18 cellular contexts compared by ENCODE assay signal in the genomic region with DNA sequence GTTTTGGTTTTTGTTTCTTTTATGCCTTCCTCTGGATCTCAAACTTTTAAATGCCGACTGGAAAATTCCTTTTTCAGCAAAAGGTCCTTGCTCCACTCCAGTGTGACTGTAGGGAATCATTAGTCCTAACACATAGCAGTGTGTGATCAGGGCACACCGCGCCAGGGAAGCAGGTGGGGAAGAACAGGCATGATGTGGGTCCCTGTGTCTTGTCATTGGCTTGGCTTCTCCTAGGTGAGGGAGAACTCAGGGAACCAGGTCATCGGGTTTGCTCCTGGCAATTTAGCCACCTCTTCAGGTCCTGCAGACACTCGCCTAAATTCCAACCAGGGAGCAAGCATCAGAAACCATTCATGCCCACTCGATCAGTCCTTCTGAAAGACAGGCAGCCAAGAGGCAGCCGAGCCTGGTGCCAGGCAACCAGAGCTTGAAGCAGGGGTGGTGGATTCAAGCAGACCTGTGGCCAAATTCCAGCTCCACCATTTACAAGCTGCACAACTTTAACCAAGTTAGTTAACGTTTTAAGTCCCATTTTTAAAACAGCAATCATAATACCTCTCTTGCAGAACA.
DNase-seq lines count a peak whose midpoint lies in the region; ATAC-seq and TF ChIP-seq lines count a peak whose summit lies in the region.
"Had no signal": no experiment of that assay in that cellular context is flagged by ENCODE, and none has a peak within 500 bp of the region (broad histone marks: within the 10 kb centered on the region; RNA-seq: fewer than 3 reads in every experiment).

No MANE protein-coding gene starts in this region.

- no peak for TF ChIP-seq RAD21 in IMR-90 (IDR thresholded peaks at IDR 0.05; ENCODE audit: low read length)

- no peak overlapping the region for H2AFZ ChIP-seq in IMR-90 (replicated peaks; ENCODE audit: low read length, poor library complexity)
- H2AFZ ChIP-seq: GM23248 had no signal

- H3K14ac ChIP-seq in IMR-90 (replicated peaks; ENCODE audit: low read depth, low read length), result no peak overlapping the region

- no peak overlapping the region for H4K8ac ChIP-seq in IMR-90 (ENCODE audit: low read depth in 2 of 2, low read length in 2 of 2)

- BruUV-seq in IMR-90 (replicated peaks; lab: Mats Ljungman, UMichigan), result no TSS peak

- no peaks in the 10 kb centered on the region for H3K79me1 ChIP-seq in IMR-90 (ENCODE audit: low read depth in 1 of 2, low read length in 2 of 2)

- H3K27me3 ChIP-seq in IMR-90 (ENCODE audit: control insufficient read depth, insufficient read depth, low read length) (no peaks in the 10 kb centered on the region), vagina (no peaks in the 10 kb centered on the region)
- H3K27me3 ChIP-seq: BLaER1 treated with 17β-estradiol and CSF1 and Interleukin-3, amounts not matched to agents 10 nM and 100 nM had no signal

- H3K4me1 Mint-ChIP-seq in nephron, result peaks cover 28% of the 10 kb centered on the region
- no peaks in the 10 kb centered on the region for H3K4me1 Mint-ChIP-seq in activated naive CD8-positive, alpha-beta T cell treated with anti-CD3 and anti-CD28 coated beads, Interleukin-2, amount 50 U/mL, for 24 hours
- H3K4me1 Mint-ChIP-seq: B cell; CD4-positive, CD25-positive, alpha-beta regulatory T cell; CD8-positive, alpha-beta memory T cell had no signal

- H4K20me1 ChIP-seq in IMR-90 (ENCODE audit: insufficient read depth, low read length), result no peaks in the 10 kb centered on the region
- H4K20me1 ChIP-seq: BLaER1 treated with 17β-estradiol and CSF1 and Interleukin-3, amounts not matched to agents 10 nM and 100 nM had no signal

- H3K4me2 ChIP-seq in IMR-90 (ENCODE audit: low read depth, low read length), result no peak overlapping the region
- H3K4me2 ChIP-seq: BLaER1 treated with 17β-estradiol and CSF1 and Interleukin-3, amounts not matched to agents 10 nM and 100 nM had no signal

- H3K36me3 ChIP-seq in IMR-90 (ENCODE audit: control insufficient read depth, insufficient read depth, low read length) (no peaks in the 10 kb centered on the region), vagina (no peaks in the 10 kb centered on the region)
- H3K36me3 ChIP-seq: BLaER1 treated with 17β-estradiol and CSF1 and Interleukin-3, amounts not matched to agents 10 nM and 100 nM had no signal

- 83% methylated on average over 2 of the region's 8 CpGs; no CpG with 5 or more reads in 1 of the 2 experiments for WGBS in IMR-90 (ENCODE audit: extremely low coverage in 2 of 2, insufficient read length in 1 of 2), 2 experiments

- no peaks in the 10 kb centered on the region for H3K27me3 Mint-ChIP-seq in nephron (ENCODE audit: low read depth)
- no peaks in the 10 kb centered on the region for H3K27me3 Mint-ChIP-seq in activated naive CD8-positive, alpha-beta T cell treated with anti-CD3 and anti-CD28 coated beads, Interleukin-2, amount 50 U/mL, for 24 hours
- H3K27me3 Mint-ChIP-seq: B cell; CD4-positive, CD25-positive, alpha-beta regulatory T cell had no signal

- intact Hi-C loops in IMR-90 (cut with micrococcal nuclease), result loop anchor here (10.0 kb wide), 1 partner anchor 509 kb away; no protein-coding TSS in a partner anchor
- intact Hi-C loops in vagina (cut with DNase I), result no loop called here

- no peak overlapping the region for H2BK5ac ChIP-seq in IMR-90 (ENCODE audit: low read depth, low read length, poor library complexity, severe bottlenecking)

- peak overlapping the region in 2 of 3 experiments; percentile 77 to 87 for H3K27ac Mint-ChIP-seq in nephron
- H3K27ac Mint-ChIP-seq in activated naive CD8-positive, alpha-beta T cell treated with anti-CD3 and anti-CD28 coated beads, Interleukin-2, amount 50 U/mL, for 24 hours, result no peak overlapping the region
- H3K27ac Mint-ChIP-seq: B cell; CD4-positive, CD25-positive, alpha-beta regulatory T cell; CD8-positive, alpha-beta memory T cell had no signal

- dilution Hi-C loops in IMR-90 (cut with HindIII; ENCODE audit: low sequenced_read_pairs, unreplicated experiment), result no loop called here

- in situ Hi-C loops in IMR-90 (cut with MboI; ENCODE audit: low sequenced_read_pairs), result no loop called here

- no peak overlapping the region for H4K91ac ChIP-seq in IMR-90 (ENCODE audit: insufficient read depth, low read depth, low read length)

- H3K9me3 ChIP-seq in IMR-90 (ENCODE audit: control insufficient read depth, insufficient read depth, low read length) (peaks cover 2% of the 10 kb centered on the region; the same call in 1 of the 2 replicates), vagina (no peaks in the 10 kb centered on the region)

- no peak overlapping the region for H2BK120ac ChIP-seq in IMR-90 (ENCODE audit: low read depth, low read length)

- no peak overlapping the region for H3K56ac ChIP-seq in IMR-90 (ENCODE audit: extremely low read depth, insufficient read depth, low read length)

- peaks cover 6% of the 10 kb centered on the region for H3K9me3 Mint-ChIP-seq in nephron
- peaks cover 4% of the 10 kb centered on the region for H3K9me3 Mint-ChIP-seq in activated naive CD8-positive, alpha-beta T cell treated with anti-CD3 and anti-CD28 coated beads, Interleukin-2, amount 50 U/mL, for 24 hours

- H3K4ac ChIP-seq in IMR-90 (ENCODE audit: low read depth, low read length), result no peak overlapping the region

- peak overlapping the region; percentile 4 for H3K4me3 ChIP-seq in GM12865 (ENCODE audit: low read depth, low read length)
- H3K4me3 ChIP-seq in IMR-90 (ENCODE audit: insufficient read depth, low read depth, low read length), result no peak overlapping the region
- no peak overlapping the region for H3K4me3 ChIP-seq in vagina
- H3K4me3 ChIP-seq: BLaER1 treated with 17β-estradiol and CSF1 and Interleukin-3, amounts not matched to agents 10 nM and 100 nM; GM23248 had no signal

- CTCF ChIA-PET in IMR-90 (lab: Yijun Ruan, JAX), result no interaction called here

- no peak overlapping the region for H2AK5ac ChIP-seq in IMR-90 (ENCODE audit: low read depth, low read length)

- H3K9ac ChIP-seq in IMR-90 (ENCODE audit: low read depth, low read length), result no peak overlapping the region
- H3K9ac ChIP-seq: BLaER1 treated with 17β-estradiol and CSF1 and Interleukin-3, amounts not matched to agents 10 nM and 100 nM; GM23248 had no signal

- H3K27ac ChIP-seq in IMR-90 (ENCODE audit: insufficient read depth, low read length) (no peak overlapping the region), vagina (no peak overlapping the region)
- H3K27ac ChIP-seq: BLaER1 treated with 17β-estradiol and CSF1 and Interleukin-3, amounts not matched to agents 10 nM and 100 nM; GM23248; HL-60 had no signal

- POLR2A ChIA-PET in IMR-90 (lab: Charles Lee; ENCODE audit: unreplicated experiment), result no interaction called here

- DNase-seq in GM12865 (ENCODE audit: low read depth) (no peak), IMR-90 (no peak), vagina (ENCODE audit: extremely low spot score in 2 of 2) (peak; percentile 37 to 77), activated T-cell treated with anti-CD3 and anti-CD28 coated beads for 4 hours (no peak)
- DNase-seq in activated naive CD8-positive, alpha-beta T cell treated with anti-CD3 and anti-CD28 coated beads, Interleukin-2, amount 50 U/mL, for 24 hours, result no peak
- DNase-seq: CD4-positive, CD25-positive, alpha-beta regulatory T cell; CD8-positive, alpha-beta memory T cell; COR-L47; DMS 273 treated with DMSO at 0.1 percent for 48 hours; DMS53; DND-41; EL; GM23248; HCEC 1CT had no signal

- TF ChIP-seq CTCF in GM12865 (IDR thresholded peaks at IDR 0.05; ENCODE audit: insufficient read depth, low read depth, low read length, missing control alignments) (no peak), IMR-90 (conservative IDR thresholded peaks at IDR 0.05; ENCODE audit: low read depth, low read length) (no peak), nephron (IDR thresholded peaks at IDR 0.05; ENCODE audit: unreplicated experiment in 3 of 3) (no peak), vagina (IDR thresholded peaks at IDR 0.05) (no peak)

- no peak overlapping the region for H2BK20ac ChIP-seq in IMR-90 (ENCODE audit: low read depth, low read length)

- no peaks in the 10 kb centered on the region for H3K36me3 Mint-ChIP-seq in nephron (ENCODE audit: low read depth)
- no peaks in the 10 kb centered on the region for H3K36me3 Mint-ChIP-seq in activated naive CD8-positive, alpha-beta T cell treated with anti-CD3 and anti-CD28 coated beads, Interleukin-2, amount 50 U/mL, for 24 hours (ENCODE audit: low read depth)
- H3K36me3 Mint-ChIP-seq: CD4-positive, CD25-positive, alpha-beta regulatory T cell; CD8-positive, alpha-beta memory T cell had no signal

- TF ChIP-seq POLR2A in IMR-90 (IDR thresholded peaks at IDR 0.05; ENCODE audit: low read depth, low read length) (no peak), vagina (IDR thresholded peaks at IDR 0.05) (no peak)

- ATAC-seq in IMR-90 (ENCODE audit: low read depth), result no peak
- no peak for ATAC-seq in activated naive CD8-positive, alpha-beta T cell treated with anti-CD3 and anti-CD28 coated beads, Interleukin-2, amount 50 U/mL, for 24 hours

- H3K9me1 ChIP-seq in IMR-90 (ENCODE audit: insufficient read depth, low read length), result 0 out of 2 replicates have a peak, but pooled peaks cover 3% of the 10 kb centered on the region

- H2AK9ac ChIP-seq in IMR-90 (replicated peaks; ENCODE audit: low read depth, low read length, poor library complexity), result no peak overlapping the region

- no peak overlapping the region for H3K23ac ChIP-seq in IMR-90 (ENCODE audit: low read depth, low read length)

- no peak overlapping the region; the same call in 2 of the 3 replicates for H2BK15ac ChIP-seq in IMR-90 (ENCODE audit: low read depth, low read length)

- no peak overlapping the region for H3K4me3 Mint-ChIP-seq in nephron
- H3K4me3 Mint-ChIP-seq in activated naive CD8-positive, alpha-beta T cell treated with anti-CD3 and anti-CD28 coated beads, Interleukin-2, amount 50 U/mL, for 24 hours, result no peak overlapping the region
- H3K4me3 Mint-ChIP-seq: B cell; CD4-positive, CD25-positive, alpha-beta regulatory T cell; CD8-positive, alpha-beta memory T cell had no signal

- H3K4me1 ChIP-seq in IMR-90 (ENCODE audit: control insufficient read depth, insufficient read depth, low read length) (peaks cover 6% of the 10 kb centered on the region; the same call in 1 of the 2 replicates), vagina (peaks cover 10% of the 10 kb centered on the region)

- peak overlapping the region; percentile 49; the same call in 1 of the 2 replicates for H4K5ac ChIP-seq in IMR-90 (ENCODE audit: low read depth, low read length)

- peak overlapping the region; percentile 37; the same call in 1 of the 2 replicates for H3K18ac ChIP-seq in IMR-90 (ENCODE audit: low read depth, low read length)

TF ChIP-seq in IMR-90, 13 proteins besides CTCF, POLR2A, EP300 and RAD21 (continues in another document):
- TF ChIP-seq FOS (IDR thresholded peaks at IDR 0.05; ENCODE audit: low read depth, low read length), result no peak
- no peak for TF ChIP-seq MXI1 (IDR thresholded peaks at IDR 0.05; ENCODE audit: borderline replicate concordance, low read depth, low read length)
- TF ChIP-seq CHD1 (IDR thresholded peaks at IDR 0.05; ENCODE audit: low read depth, low read length), result no peak

Comparison
In these comparisons a context has a peak if more than half of its experiments do, and no peak if none do; other contexts are left out.
1. DNase-seq: peak in vagina (2 of 2); none in GM12865 (single experiment), IMR-90 (single experiment), activated naive CD8-positive, alpha-beta T cell treated with anti-CD3 and anti-CD28 coated beads, Interleukin-2, amount 50 U/mL, for 24 hours (single experiment) and activated T-cell treated with anti-CD3 and anti-CD28 coated beads for 4 hours (single experiment).